1 cellular context compared by ENCODE assay signal in genomic region chr4:38396091-38396490, GRCh38.
TF ChIP-seq lines count a peak whose summit lies in the region.

No MANE protein-coding gene starts in this region.

TF ChIP-seq in K562, 482 proteins besides CTCF, POLR2A, EP300 and RAD21 (continued from another document):
- TF ChIP-seq ZBTB40 (IDR thresholded peaks at IDR 0.05) (no peak), ZBTB40 (CRISPR knock-in tag; IDR thresholded peaks at IDR 0.05) (no peak), ZNF263 (CRISPR knock-in tag; IDR thresholded peaks at IDR 0.05; ENCODE audit: borderline replicate concordance) (no peak), HNRNPLL (IDR thresholded peaks at IDR 0.05; ENCODE audit: low read depth, low read length, poor library complexity, severe bottlenecking) (no peak), ATF3 (IDR thresholded peaks at IDR 0.05) (peak; percentile 75), ATF3 (CRISPR knock-in tag; conservative IDR thresholded peaks at IDR 0.05) (no peak), PREB (CRISPR knock-in tag; IDR thresholded peaks at IDR 0.05) (no peak), MAFG (tag; conservative IDR thresholded peaks at IDR 0.05) (no peak), CEBPG (CRISPR knock-in tag; IDR thresholded peaks at IDR 0.05) (no peak), CEBPG (tag; conservative IDR thresholded peaks at IDR 0.05 in 1 of 2, IDR thresholded peaks at IDR 0.05 in 1 of 2) (peak; percentile 41 to 80; a peak in 3 of 4 replicates), SREBF1 (IDR thresholded peaks at IDR 0.05; ENCODE audit: borderline replicate concordance, low read depth, low read length) (no peak), ZNF695 (CRISPR knock-in tag; IDR thresholded peaks at IDR 0.05) (no peak), SRSF1 (IDR thresholded peaks at IDR 0.05; ENCODE audit: low read depth, low read length) (no peak), MAFK (IDR thresholded peaks at IDR 0.05; ENCODE audit: low read length) (0 out of 2 replicates have a peak, but pooled peaks have one; percentile 3), RBM34 (IDR thresholded peaks at IDR 0.05; ENCODE audit: borderline replicate concordance, insufficient read depth, low read length) (no peak), THRAP3 (IDR thresholded peaks at IDR 0.05; ENCODE audit: borderline replicate concordance) (no peak), CHCHD3 (CRISPR knock-in tag; IDR thresholded peaks at IDR 0.05) (no peak), ZNF124 (CRISPR knock-in tag; IDR thresholded peaks at IDR 0.05) (no peak), PHF20 (IDR thresholded peaks at IDR 0.05; ENCODE audit: partially characterized antibody) (no peak), CCNT2 (IDR thresholded peaks at IDR 0.05; ENCODE audit: borderline replicate concordance, extremely low read depth, insufficient read length, low read depth, low read length) (no peak), ELF2 (CRISPR knock-in tag; IDR thresholded peaks at IDR 0.05) (no peak), PHTF2 (CRISPR knock-in tag; IDR thresholded peaks at IDR 0.05) (no peak), ID3 (CRISPR knock-in tag; IDR thresholded peaks at IDR 0.05) (no peak), ID3 (tag; IDR thresholded peaks at IDR 0.05) (no peak)
TF ChIP-seq in K562: peak in this region for 6.
